36 cellular contexts compared by ENCODE assay signal in the genomic region with DNA sequence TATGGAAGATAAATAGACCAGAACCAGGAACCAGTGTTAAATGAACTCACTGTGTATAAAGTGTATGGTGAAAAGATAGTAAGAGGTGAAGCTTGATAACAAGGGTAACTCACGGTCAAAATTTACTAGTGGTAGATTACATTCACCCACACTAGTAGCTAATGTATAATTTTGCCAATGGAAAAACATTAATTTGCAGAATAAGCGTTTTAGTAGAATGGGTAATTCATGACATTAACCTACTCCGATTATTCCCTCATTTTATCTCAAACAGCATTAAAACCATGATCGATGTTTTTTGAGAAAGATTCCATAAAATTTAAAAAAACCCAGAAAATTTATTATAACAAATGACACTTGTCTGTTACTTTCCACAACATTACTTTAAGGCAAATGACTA. TPM values are rescaled to one million over a fixed set of nuclear protein-coding genes. Genes with fewer than 3 reads are reported as not detected.
"Had no signal": no experiment of that assay in that cellular context is flagged by ENCODE, and none has a peak within 500 bp of the region (broad histone marks: within the 10 kb centered on the region; RNA-seq: fewer than 3 reads in every experiment).

No MANE protein-coding gene starts in this region.

- H3K36me3 ChIP-seq: adrenal gland, ascending aorta, brain microvascular endothelial cell, breast epithelium, cardiac muscle cell had no signal

- ATAC-seq: activated naive CD4-positive, alpha-beta T cell treated with anti-CD3 and anti-CD28 coated beads, Interleukin-2, amount 50 U/mL, for 72 hours; activated naive CD8-positive, alpha-beta T cell treated with anti-CD3 and anti-CD28 coated beads, Interleukin-2, amount 50 U/mL, for 24 hours; activated T-cell treated with anti-CD3 and anti-CD28 coated beads, Interleukin-2, amount 50 U/mL, for 4 hours; activated T-cell treated with anti-CD3 and anti-CD28 coated beads, Interleukin-2, amount 50 U/mL, for 72 hours; activated T-helper 17 cell treated with anti-CD3 and anti-CD28 coated beads, Interleukin-2, amount 50 U/mL, for 72 hours; body of pancreas had no signal

- H3K27ac ChIP-seq: adrenal gland, ascending aorta, body of pancreas, brain microvascular endothelial cell, breast epithelium, cardiac muscle cell had no signal

- H3K27me3 ChIP-seq: adrenal gland, ascending aorta, body of pancreas, brain microvascular endothelial cell, breast epithelium, cardiac muscle cell had no signal

- H3K9me3 ChIP-seq: adrenal gland, ascending aorta, body of pancreas, breast epithelium had no signal

- H3K4me3 ChIP-seq: adrenal gland, ascending aorta, body of pancreas, breast epithelium, cardiac muscle cell had no signal

- DNase-seq: activated effector memory CD4-positive, alpha-beta T cell treated with anti-CD3 and anti-CD28 coated beads, Interleukin-2, amount 50 U/mL, for 16 hours; activated effector memory CD4-positive, alpha-beta T cell treated with Interleukin-2 at 50 U/mL for 16 hours; activated gamma-delta T cell; activated gamma-delta T cell treated with Interleukin-2 at 50 U/mL for 16 hours; activated naive CD4-positive, alpha-beta T cell; activated naive CD4-positive, alpha-beta T cell treated with anti-CD3 and anti-CD28 coated beads for 36 hours; activated naive CD4-positive, alpha-beta T cell treated with anti-CD3 and anti-CD28 coated beads, Interleukin-2, amount 10 ng/mL, durations not matched to agents 7 days and 5 days; activated naive CD4-positive, alpha-beta T cell treated with anti-CD3 and anti-CD28 coated beads, Interleukin-2, amount 50 U/mL, for 16 hours; activated naive CD4-positive, alpha-beta T cell treated with Interleukin-2 at 50 U/mL for 16 hours; activated naive CD8-positive, alpha-beta T cell treated with anti-CD3 and anti-CD28 coated beads for 36 hours; activated naive CD8-positive, alpha-beta T cell treated with anti-CD3 and anti-CD28 coated beads, Interleukin-2, amount 10 ng/mL, durations not matched to agents 7 days and 5 days; activated naive CD8-positive, alpha-beta T cell treated with anti-CD3 and anti-CD28 coated beads, Interleukin-2, amount 50 U/mL, for 24 hours; activated T-cell treated with anti-CD3 and anti-CD28 coated beads, Interleukin-2, amount 50 U/mL, for 4 hours; activated T-cell treated with anti-CD3 and anti-CD28 coated beads, Interleukin-2, amount 50 U/mL, for 48 hours; activated T-cell treated with anti-CD3 and anti-CD28 coated beads, Interleukin-2, amount 50 U/mL, for 72 hours; adrenal gland; amniotic stem cell; amygdala; anterior cingulate cortex; aorta; body of pancreas; brain microvascular endothelial cell; caudate nucleus; central memory CD4-positive, alpha-beta T cell; cerebellar nuclear complex had no signal

- H3K4me1 ChIP-seq: adrenal gland, ascending aorta, body of pancreas, breast epithelium had no signal

- FAIRE-seq: astrocyte, bronchial epithelial cell, colon had no signal

RNA-seq across cellular contexts. Expression of a gene that starts 57.7 kb away (rescaled TPM):
- total RNA-seq: activated naive CD4-positive, alpha-beta T cell treated with anti-CD3 and anti-CD28 coated beads for 36 hours; activated naive CD4-positive, alpha-beta T cell treated with anti-CD3 and anti-CD28 coated beads, Interleukin-2, amount 50 U/mL, for 72 hours; activated naive CD8-positive, alpha-beta T cell treated with anti-CD3 and anti-CD28 coated beads for 36 hours; activated naive CD8-positive, alpha-beta T cell treated with anti-CD3 and anti-CD28 coated beads, Interleukin-2, amount 10 ng/mL, durations not matched to agents 7 days and 5 days; activated T-cell treated with anti-CD3 and anti-CD28 coated beads, Interleukin-2, amount 50 U/mL, for 4 hours; activated T-cell treated with anti-CD3 and anti-CD28 coated beads, Interleukin-2, amount 50 U/mL, for 72 hours; activated T-helper 1 cell treated with anti-CD3 and anti-CD28 coated beads, Interleukin-12 subunit alpha, Interleukin-12 subunit beta, Interleukin-2, Interleukin-4 antibody, amounts not matched to agents 30 ng/mL and 10 ng/mL and 1 ng/mL, durations not matched to agents 14 hours and 24 hours and 36 hours; activated T-helper 17 cell treated with anti-CD3 and anti-CD28 coated beads, Interleukin-2, amount 50 U/mL, for 72 hours; activated T-helper 2 cell treated with anti-CD3 and anti-CD28 coated beads, Interferon-gamma antibody, Interleukin-2, Interleukin-4, amounts not matched to agents 10 μg/mL and 5 μg/mL and 100 μg/mL, durations not matched to agents 14 hours and 24 hours and 36 hours; adrenal gland; ascending aorta; astrocyte; body of pancreas; breast epithelium; bronchial epithelial cell had no signal
- polyA plus RNA-seq: adipose tissue, adrenal gland, aorta had no signal
